ENCODE assay signal across 9 cellular contexts in genomic region chr15:70014860-70015490, GRCh38.
DNase-seq lines count a peak whose midpoint lies in the region; ATAC-seq, FAIRE-seq and TF ChIP-seq lines count a peak whose summit lies in the region.
"Had no signal": no experiment of that assay in that cellular context is flagged by ENCODE, and none has a peak within 500 bp of the region (broad histone marks: within the 10 kb centered on the region; RNA-seq: fewer than 3 reads in every experiment).

No MANE protein-coding gene starts in this region.

- peak overlapping the region; percentile 76 for H2BK5ac ChIP-seq in H1 (ENCODE audit: low read depth, low read length)

- H4K5ac ChIP-seq in H1 (ENCODE audit: insufficient read length, low read depth, low read length) = peak overlapping the region; percentile 27

- no peak overlapping the region for H3K14ac ChIP-seq in H1 (ENCODE audit: insufficient read length)

- H3K36me3 ChIP-seq in H1 (ENCODE audit: control insufficient read depth in 2 of 4, insufficient read depth in 4 of 4, low read length in 3 of 4) (no peaks in the 10 kb centered on the region), tibial artery (no peaks in the 10 kb centered on the region)

- H2BK120ac ChIP-seq in H1 (replicated peaks; ENCODE audit: low read depth, low read length) = no peak overlapping the region

- no peaks in the 10 kb centered on the region for H3K79me1 ChIP-seq in H1 (ENCODE audit: low read depth, low read length)

- no peak overlapping the region for H3K23ac ChIP-seq in H1 (ENCODE audit: insufficient read length)

- TF ChIP-seq CTCF in GM12864 (IDR thresholded peaks at IDR 0.05; ENCODE audit: low read depth, low read length, missing control alignments) = peak; percentile 28
- peak in 1 of 3 experiments; percentile 23; a peak in 1 of 4 replicates for TF ChIP-seq CTCF in H1 (IDR thresholded peaks at IDR 0.05; ENCODE audit: control extremely low read depth in 1 of 3, insufficient read depth in 1 of 3, low read depth in 1 of 3, low read length in 3 of 3)
- no peak for TF ChIP-seq CTCF in tibial artery (IDR thresholded peaks at IDR 0.05)

- no peak for TF ChIP-seq EP300 in H1 (IDR thresholded peaks at IDR 0.05; ENCODE audit: borderline replicate concordance in 1 of 2, low read depth in 2 of 2, low read length in 2 of 2)

- DNase-seq in GM12864 (ENCODE audit: low read depth) (peak; percentile 98), H1 (ENCODE audit: low read depth in 1 of 2, low spot score in 2 of 2) (peak; percentile 51 to 69), hippocampal formation (lab: John Stamatoyannopoulos, UW) (no peak), tibial artery (no peak), kidney glomerular epithelial cell (lab: John Stamatoyannopoulos, UW) (no peak), hepatic stellate cell (ENCODE audit: low spot score) (no peak)
- DNase-seq: stimulated activated CD4-positive, alpha-beta T cell treated with anti-CD3 and anti-CD28 coated beads, Interleukin-2, amount 100 ng/mL, for 24 hours had no signal

- 0 out of 2 replicates have a peak overlapping the region, but pooled peaks have one; percentile 42 for H4K8ac ChIP-seq in H1 (ENCODE audit: extremely low read depth, insufficient read depth, low read length)

- H3K4me3 ChIP-seq in GM12864 (ENCODE audit: low read depth, low read length) (no peak overlapping the region), H1 (ENCODE audit: extremely low read depth in 1 of 4, insufficient read depth in 2 of 4, low read depth in 3 of 4, low read length in 4 of 4) (no peak overlapping the region), tibial artery (no peak overlapping the region)

- WGBS in H1 (ENCODE audit: extremely low coverage in 1 of 2, insufficient coverage in 1 of 2, insufficient read length in 1 of 2, insufficient replicate concordance in 2 of 2, low coverage in 1 of 2, low lambda C conversion rate in 2 of 2, missing lambda C conversion rate in 1 of 2), 2 experiments = 17% methylated on average over 8 of the region's 9 CpGs; no CpG with 5 or more reads in 1 of the 2 experiments

- ATAC-seq in GM19438 (IDR thresholded peaks at IDR 0.05; ENCODE audit: low read depth, unreplicated experiment) (peak; percentile 77), HG03097 (IDR thresholded peaks at IDR 0.05; ENCODE audit: low FRiP score, unreplicated experiment) (peak; percentile 71)

- H3K9me3 ChIP-seq in H1 (ENCODE audit: insufficient read depth in 2 of 2, low read depth in 1 of 2, low read length in 1 of 2) (no peaks in the 10 kb centered on the region), tibial artery (no peaks in the 10 kb centered on the region)

- peak overlapping the region; percentile 16; the same call in 1 of the 2 replicates for H2AFZ ChIP-seq in H1 (ENCODE audit: low read length)

- peak overlapping the region; percentile 41 for H3K18ac ChIP-seq in H1 (ENCODE audit: extremely low read depth, low read length)

- H3K56ac ChIP-seq in H1 (replicated peaks; ENCODE audit: insufficient read length, low read depth, low read length) = no peak overlapping the region

- peak overlapping the region; percentile 89; the same call in 1 of the 2 replicates for H2BK15ac ChIP-seq in H1 (ENCODE audit: low read length)

- FAIRE-seq in H1 (lab: Jason Lieb, UNC) = peak; percentile 62

- H3K4me1 ChIP-seq in H1 (replicated peaks in 1 of 4; ENCODE audit: control insufficient read depth in 3 of 4, insufficient read depth in 4 of 4, low read length in 3 of 4) = peaks cover 0 to 22% (median 16%) of the 10 kb centered on the region in 4 experiments; a peak in 6 of 7 replicates
- no peaks in the 10 kb centered on the region for H3K4me1 ChIP-seq in tibial artery

- H2AK5ac ChIP-seq in H1 (ENCODE audit: low read depth, low read length) = 0 out of 2 replicates have a peak overlapping the region, but pooled peaks have one; percentile 18

- peak overlapping the region; percentile 23 for H4K91ac ChIP-seq in H1 (replicated peaks; ENCODE audit: insufficient read length, low read length)

- no peaks in the 10 kb centered on the region for H4K20me1 ChIP-seq in H1 (replicated peaks in 1 of 2; ENCODE audit: control insufficient read depth in 1 of 2, insufficient read depth in 2 of 2, low read length in 2 of 2)

- peak in 1 of 2 experiments; percentile 49; a peak in 2 of 4 replicates for TF ChIP-seq RAD21 in H1 (IDR thresholded peaks at IDR 0.05 in 1 of 2, conservative IDR thresholded peaks at IDR 0.05 in 1 of 2; ENCODE audit: low read depth in 2 of 2, low read length in 2 of 2)

- H3K4me2 ChIP-seq in H1 (ENCODE audit: insufficient read depth in 1 of 2, low read depth in 2 of 2, low read length in 2 of 2) = peak overlapping the region; percentile 49 to 61

- H3K79me2 ChIP-seq in H1 (ENCODE audit: control insufficient read depth in 1 of 2, insufficient read depth in 2 of 2, low read length in 2 of 2) = no peaks in the 10 kb centered on the region

- POLR2A ChIA-PET in H1 (lab: Charles Lee; ENCODE audit: partially characterized antibody) = interaction anchor here (0.8 to 1.6 kb wide), 3 partner anchors 29 to 85 kb away, joined by 4 to 8 read pairs (median 5); partner anchors contain the start of gene TLE3

- H3K4ac ChIP-seq in H1 (replicated peaks; ENCODE audit: insufficient read length, low read depth, low read length) = peak overlapping the region; percentile 11

- H3K27ac ChIP-seq in H1 (ENCODE audit: low read depth, low read length) (no peak overlapping the region), tibial artery (no peak overlapping the region)

- intact Hi-C loops in tibial artery (cut with DNase I; ENCODE audit: low total_unique reads) = no loop called here

- TF ChIP-seq POLR2A in H1 (IDR thresholded peaks at IDR 0.05; ENCODE audit: control extremely low read depth in 1 of 2, low read depth in 2 of 2, low read length in 2 of 2) = 0 out of 3 replicates have a peak, but pooled peaks of 1 of the 2 experiments have one; percentile 52

- peak overlapping the region in 1 of 4 experiments; percentile 16; a peak in 2 of 7 replicates for H3K9ac ChIP-seq in H1 (replicated peaks in 1 of 4; ENCODE audit: extremely low read depth in 1 of 4, low read depth in 3 of 4, low read length in 3 of 4)

- peaks cover 0 to 2% (median 0%) of the 10 kb centered on the region in 4 experiments; a peak in 2 of 7 replicates for H3K27me3 ChIP-seq in H1 (replicated peaks in 1 of 4; ENCODE audit: control insufficient read depth in 3 of 4, extremely low read depth in 1 of 4, insufficient read depth in 3 of 4, low read length in 3 of 4)
- peaks cover 0 to 3% of the 10 kb centered on the region in 2 donors for H3K27me3 ChIP-seq in tibial artery

- CTCF ChIA-PET in H1 (lab: Charles Lee; ENCODE audit: partially characterized antibody) = interaction anchor here (0.7 to 1.7 kb wide), 5 partner anchors 10 to 272 kb away, joined by 3 to 4 read pairs (median 3); no protein-coding TSS in a partner anchor

- no peaks in the 10 kb centered on the region for H3K23me2 ChIP-seq in H1 (ENCODE audit: low read depth, low read length)

- H2BK12ac ChIP-seq in H1 (ENCODE audit: low read depth, low read length) = peak overlapping the region; percentile 41; the same call in 1 of the 2 replicates

- peak overlapping the region; percentile 49 for H2BK20ac ChIP-seq in H1 (ENCODE audit: low read length)

TF ChIP-seq in H1, 55 proteins besides CTCF, POLR2A, EP300 and RAD21 (continues in another document):
- TF ChIP-seq E2F6 (IDR thresholded peaks at IDR 0.05) (peak; percentile 71), SP4 (IDR thresholded peaks at IDR 0.05; ENCODE audit: low read length) (no peak), KDM4A (IDR thresholded peaks at IDR 0.05; ENCODE audit: low read depth, low read length, severe bottlenecking) (no peak), POU5F1 (IDR thresholded peaks at IDR 0.05; ENCODE audit: low read depth, low read length) (0 out of 2 replicates have a peak, but pooled peaks have one; percentile 7), SIX5 (IDR thresholded peaks at IDR 0.05; ENCODE audit: low read depth, low read length) (no peak), CEBPB (IDR thresholded peaks at IDR 0.05; ENCODE audit: low read depth, low read length) (no peak), CTBP2 (IDR thresholded peaks at IDR 0.05; ENCODE audit: borderline replicate concordance, insufficient read depth, insufficient read length, low read length) (no peak), SAP30 (IDR thresholded peaks at IDR 0.05; ENCODE audit: insufficient read depth, insufficient replicate concordance, low read length) (no peak), ZNF274 (IDR thresholded peaks at IDR 0.05; ENCODE audit: borderline replicate concordance, extremely low read depth, low read length) (no peak), USF2 (IDR thresholded peaks at IDR 0.05; ENCODE audit: low read length) (no peak), CREB1 (IDR thresholded peaks at IDR 0.05) (no peak), FOSL1 (IDR thresholded peaks at IDR 0.05; ENCODE audit: insufficient read depth, low read depth, low read length) (no peak), TAF7 (optimal IDR thresholded peaks at IDR 0.05; ENCODE audit: borderline replicate concordance, low read depth, low read length) (no peak), KDM5A (IDR thresholded peaks at IDR 0.05; ENCODE audit: low read length) (no peak), ASH2L (IDR thresholded peaks at IDR 0.05; ENCODE audit: low read length) (peak; percentile 87)
- TF ChIP-seq, protein P1, sequence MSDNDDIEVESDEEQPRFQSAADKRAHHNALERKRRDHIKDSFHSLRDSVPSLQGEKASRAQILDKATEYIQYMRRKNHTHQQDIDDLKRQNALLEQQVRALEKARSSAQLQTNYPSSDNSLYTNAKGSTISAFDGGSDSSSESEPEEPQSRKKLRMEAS (IDR thresholded peaks at IDR 0.05) = peak; percentile 87

Comparison
In these comparisons a context has a peak if more than half of its experiments do, and no peak if none do; other contexts are left out.
1. DNase-seq: peak in GM12864 (single experiment) and H1 (2 of 2); none in hippocampal formation (0 of 2), tibial artery (0 of 2), kidney glomerular epithelial cell (single experiment) and hepatic stellate cell (single experiment).